Comparison of ENCODE assay signal across 8 cellular contexts in the genomic region with DNA sequence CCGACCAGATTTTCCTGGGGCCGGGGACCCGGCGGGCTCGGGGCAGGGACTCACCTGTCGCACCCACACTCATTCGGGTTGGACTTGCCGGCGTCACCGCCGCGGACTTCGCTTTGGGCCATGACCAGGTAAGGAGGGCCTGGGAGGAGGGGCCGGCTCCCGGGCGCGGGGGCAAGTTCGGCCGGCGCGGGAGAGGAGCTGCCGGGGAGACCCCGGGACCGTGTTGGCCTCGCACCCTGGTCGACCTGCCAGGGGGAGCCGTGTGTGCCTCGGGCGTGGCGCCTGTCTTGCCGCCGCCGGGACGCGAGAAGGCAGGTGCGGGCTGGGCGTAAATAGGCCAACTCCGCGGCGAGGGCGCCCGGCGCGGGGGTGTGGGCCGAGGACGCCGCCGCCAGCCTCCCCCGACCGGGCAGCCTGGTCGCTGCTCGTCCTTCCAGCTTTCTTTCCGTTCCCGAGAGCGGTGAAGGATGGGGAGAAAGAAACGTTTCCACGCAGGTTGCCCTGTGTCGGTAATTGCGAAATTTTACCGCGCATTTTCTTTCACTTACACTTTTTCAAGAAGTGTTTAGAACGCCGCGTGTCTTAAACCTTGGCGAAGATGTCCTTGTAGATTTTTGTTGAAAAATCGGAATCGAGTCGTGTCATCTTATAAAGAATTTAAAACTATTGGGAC. TPM values are rescaled to one million over a fixed set of nuclear protein-coding genes. Genes with fewer than 3 reads are reported as not detected.
DNase-seq lines count a peak whose midpoint lies in the region; ATAC-seq and TF ChIP-seq lines count a peak whose summit lies in the region.

No MANE protein-coding gene starts in this region.

- peaks cover 62% of the 10 kb centered on the region for H3K36me3 Mint-ChIP-seq in activated T-helper 17 cell treated with anti-CD3 and anti-CD28 coated beads, Interleukin-2, amount 50 U/mL, for 72 hours (ENCODE audit: low read depth)
- peaks cover 14% of the 10 kb centered on the region for H3K36me3 Mint-ChIP-seq in neural progenitor cell

- H3K27me3 ChIP-seq in neural progenitor cell: no peaks in the 10 kb centered on the region

- H3K4me1 Mint-ChIP-seq in activated T-helper 17 cell treated with anti-CD3 and anti-CD28 coated beads, Interleukin-2, amount 50 U/mL, for 72 hours: peaks cover 14% of the 10 kb centered on the region
- peaks cover 19% of the 10 kb centered on the region for H3K4me1 Mint-ChIP-seq in neural progenitor cell

- TF ChIP-seq CTCF in fibroblast of villous mesenchyme (IDR thresholded peaks at IDR 0.05; ENCODE audit: insufficient read depth, low read depth, low read length) (no peak), neural progenitor cell (IDR thresholded peaks at IDR 0.05) (no peak)

- H3K36me3 ChIP-seq in neural progenitor cell: peaks cover 20% of the 10 kb centered on the region

- peak overlapping the region; percentile 100 for H3K27ac ChIP-seq in neural progenitor cell

- H2AFZ ChIP-seq in neural progenitor cell (replicated peaks): peak overlapping the region; percentile 90

- peak overlapping the region; percentile 92 for H3K9ac ChIP-seq in neural progenitor cell

- H3K79me2 ChIP-seq in neural progenitor cell (ENCODE audit: low read depth): peaks cover 63% of the 10 kb centered on the region

- H3K27me3 Mint-ChIP-seq in activated T-helper 17 cell treated with anti-CD3 and anti-CD28 coated beads, Interleukin-2, amount 50 U/mL, for 72 hours: no peaks in the 10 kb centered on the region
- H3K27me3 Mint-ChIP-seq in neural progenitor cell (ENCODE audit: insufficient read depth, low read depth): peaks cover 11% of the 10 kb centered on the region

- H3K4me3 ChIP-seq in fibroblast of villous mesenchyme (ENCODE audit: low read depth, low read length): peak overlapping the region; percentile 85
- H3K4me3 ChIP-seq in neural progenitor cell: peak overlapping the region; percentile 92

- peak overlapping the region; percentile 95 for H3K27ac Mint-ChIP-seq in activated T-helper 17 cell treated with anti-CD3 and anti-CD28 coated beads, Interleukin-2, amount 50 U/mL, for 72 hours
- H3K27ac Mint-ChIP-seq in neural progenitor cell: peak overlapping the region; percentile 62

- H3K9me3 Mint-ChIP-seq in activated T-helper 17 cell treated with anti-CD3 and anti-CD28 coated beads, Interleukin-2, amount 50 U/mL, for 72 hours: peaks cover 3% of the 10 kb centered on the region
- H3K9me3 Mint-ChIP-seq in neural progenitor cell: no peaks in the 10 kb centered on the region

- H3K9me3 ChIP-seq in neural progenitor cell (ENCODE audit: low read depth): no peaks in the 10 kb centered on the region

- peak overlapping the region; percentile 95 for H3K4me3 Mint-ChIP-seq in activated T-helper 17 cell treated with anti-CD3 and anti-CD28 coated beads, Interleukin-2, amount 50 U/mL, for 72 hours
- peak overlapping the region; percentile 95 for H3K4me3 Mint-ChIP-seq in neural progenitor cell

- peaks cover 43% of the 10 kb centered on the region for H4K20me1 ChIP-seq in neural progenitor cell (ENCODE audit: low read depth)

- peaks cover 28% of the 10 kb centered on the region for H3K4me1 ChIP-seq in neural progenitor cell

- peak; percentile 0 for ATAC-seq in activated T-helper 17 cell treated with anti-CD3 and anti-CD28 coated beads, Interleukin-2, amount 50 U/mL, for 72 hours (replicated peaks)
- no peak for ATAC-seq in HG03342 (IDR thresholded peaks at IDR 0.05; ENCODE audit: unreplicated experiment)

- H3K4me2 ChIP-seq in neural progenitor cell: peak overlapping the region; percentile 91

- DNase-seq in NCI-H2227 (lab: John Stamatoyannopoulos, UW; ENCODE audit: unreplicated experiment) (peak; percentile 68), NCI-H2227 treated with DMSO at 0.1 percent for 48 hours (lab: John Stamatoyannopoulos, UW) (no peak), M059J (ENCODE audit: low read depth) (peak; percentile 36), fibroblast of villous mesenchyme (ENCODE audit: low read depth) (peak; percentile 45), neural progenitor cell (ENCODE audit: low spot score) (peak; percentile 61), NCI-H2081 treated with DMSO at 0.1 percent for 48 hours (lab: John Stamatoyannopoulos, UW) (no peak)

- peaks cover 31% of the 10 kb centered on the region for H3F3A ChIP-seq in neural progenitor cell (ENCODE audit: low read depth)

RNA-seq across cellular contexts. Expression of a gene that starts 0.6 kb away (rescaled TPM):
- 59.5 and 68.6 TPM in 2 replicates for total RNA-seq in M059J (2014; rRNA removed; shearing (Covaris generic))
- 10 to 100 TPM; 44.7 to 62.1 TPM for total RNA-seq in activated T-helper 17 cell treated with anti-CD3 and anti-CD28 coated beads, Interleukin-2, amount 50 U/mL, for 72 hours
- total RNA-seq in fibroblast of villous mesenchyme (24.2 and 28.5 TPM in 2 replicates), neural progenitor cell (ENCODE audit: low replicate concordance) (67.7 and 106 TPM in 2 replicates)

Comparison
In these comparisons a context has a peak if more than half of its experiments do, and no peak if none do; other contexts are left out.
1. DNase-seq: peak in NCI-H2227 (single experiment), M059J (single experiment), fibroblast of villous mesenchyme (single experiment) and neural progenitor cell (single experiment); none in NCI-H2227 treated with DMSO at 0.1 percent for 48 hours (single experiment) and NCI-H2081 treated with DMSO at 0.1 percent for 48 hours (single experiment).